ENCODE assay signal across 9 cellular contexts in genomic region chr11:97069160-97069559, GRCh38.
"Had no signal": no experiment of that assay in that cellular context is flagged by ENCODE, and none has a peak within 500 bp of the region (broad histone marks: within the 10 kb centered on the region; RNA-seq: fewer than 3 reads in every experiment).

No MANE protein-coding gene starts in this region.

- ATAC-seq: HepG2, K562 had no signal

- H3K4me2 ChIP-seq: KMS-11 had no signal

- H3K9ac ChIP-seq: KMS-11 had no signal

- H3K4me3 Mint-ChIP-seq: IgD-negative memory B cell had no signal

- H3K4me3 ChIP-seq: K562 had no signal

- H3K36me3 Mint-ChIP-seq: IgD-negative memory B cell had no signal

- H3K27ac Mint-ChIP-seq: IgD-negative memory B cell had no signal

- FAIRE-seq: HepG2, HTR-8/SVneo, K562 had no signal

- H3K4me1 Mint-ChIP-seq: IgD-negative memory B cell had no signal

- DNase-seq: IMR-90, KBM-7, KG1 had no signal

- H3K27ac ChIP-seq: HL-60, KMS-11 had no signal

- H3K27me3 Mint-ChIP-seq: IgD-negative memory B cell had no signal
